In the genomic region with DNA sequence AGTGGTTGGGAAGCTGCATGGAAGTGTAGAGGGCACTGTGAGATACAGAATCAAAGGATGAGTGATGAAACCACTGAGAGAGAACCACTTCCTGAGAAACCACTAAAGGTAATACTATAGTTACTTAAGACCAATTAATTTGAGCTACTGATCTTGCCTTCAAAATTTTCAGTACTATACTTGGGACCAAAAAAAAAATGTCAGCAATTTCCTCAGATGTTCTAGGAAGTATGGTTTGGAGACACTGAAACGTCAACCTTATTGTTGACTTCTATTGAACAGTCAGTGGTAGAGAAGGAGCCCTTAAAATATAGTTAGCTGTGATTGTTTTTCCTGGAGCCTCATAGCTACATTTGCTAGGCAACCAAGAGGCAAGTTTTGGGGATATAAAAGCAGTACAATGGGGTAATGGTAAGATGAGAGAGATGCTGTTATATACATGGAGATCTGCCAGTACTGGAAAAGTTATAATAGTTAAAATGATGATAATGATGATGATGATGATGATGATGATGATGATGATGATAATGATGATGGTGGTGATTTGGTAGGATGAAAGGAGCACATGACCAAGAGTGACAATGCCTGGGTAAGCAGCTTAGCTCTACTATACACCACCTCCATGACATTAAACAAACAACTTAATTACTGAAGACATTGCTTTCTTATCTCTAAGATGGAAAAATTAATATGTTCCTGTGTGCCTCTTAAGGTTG, we compare ENCODE assay signal across 2 cellular contexts.
TF ChIP-seq lines count a peak whose summit lies in the region.

No MANE protein-coding gene starts in this region.

TF ChIP-seq in HepG2, 621 proteins besides CTCF, POLR2A, EP300 and RAD21:
- TF ChIP-seq MAFK (conservative IDR thresholded peaks at IDR 0.05 in 1 of 2, IDR thresholded peaks at IDR 0.05 in 1 of 2; ENCODE audit: low read length in 2 of 2) (peak; percentile 75 to 79), CREB1 (IDR thresholded peaks at IDR 0.05) (peak; percentile 93), CREB1 (CRISPR knock-in tag; IDR thresholded peaks at IDR 0.05) (no peak), ZNF75D (CRISPR knock-in tag; IDR thresholded peaks at IDR 0.05; ENCODE audit: borderline replicate concordance) (no peak), MAFF (IDR thresholded peaks at IDR 0.05; ENCODE audit: low read depth, low read length) (peak; percentile 53; the same call in 1 of the 2 replicates)
- TF ChIP-seq, protein P1, sequence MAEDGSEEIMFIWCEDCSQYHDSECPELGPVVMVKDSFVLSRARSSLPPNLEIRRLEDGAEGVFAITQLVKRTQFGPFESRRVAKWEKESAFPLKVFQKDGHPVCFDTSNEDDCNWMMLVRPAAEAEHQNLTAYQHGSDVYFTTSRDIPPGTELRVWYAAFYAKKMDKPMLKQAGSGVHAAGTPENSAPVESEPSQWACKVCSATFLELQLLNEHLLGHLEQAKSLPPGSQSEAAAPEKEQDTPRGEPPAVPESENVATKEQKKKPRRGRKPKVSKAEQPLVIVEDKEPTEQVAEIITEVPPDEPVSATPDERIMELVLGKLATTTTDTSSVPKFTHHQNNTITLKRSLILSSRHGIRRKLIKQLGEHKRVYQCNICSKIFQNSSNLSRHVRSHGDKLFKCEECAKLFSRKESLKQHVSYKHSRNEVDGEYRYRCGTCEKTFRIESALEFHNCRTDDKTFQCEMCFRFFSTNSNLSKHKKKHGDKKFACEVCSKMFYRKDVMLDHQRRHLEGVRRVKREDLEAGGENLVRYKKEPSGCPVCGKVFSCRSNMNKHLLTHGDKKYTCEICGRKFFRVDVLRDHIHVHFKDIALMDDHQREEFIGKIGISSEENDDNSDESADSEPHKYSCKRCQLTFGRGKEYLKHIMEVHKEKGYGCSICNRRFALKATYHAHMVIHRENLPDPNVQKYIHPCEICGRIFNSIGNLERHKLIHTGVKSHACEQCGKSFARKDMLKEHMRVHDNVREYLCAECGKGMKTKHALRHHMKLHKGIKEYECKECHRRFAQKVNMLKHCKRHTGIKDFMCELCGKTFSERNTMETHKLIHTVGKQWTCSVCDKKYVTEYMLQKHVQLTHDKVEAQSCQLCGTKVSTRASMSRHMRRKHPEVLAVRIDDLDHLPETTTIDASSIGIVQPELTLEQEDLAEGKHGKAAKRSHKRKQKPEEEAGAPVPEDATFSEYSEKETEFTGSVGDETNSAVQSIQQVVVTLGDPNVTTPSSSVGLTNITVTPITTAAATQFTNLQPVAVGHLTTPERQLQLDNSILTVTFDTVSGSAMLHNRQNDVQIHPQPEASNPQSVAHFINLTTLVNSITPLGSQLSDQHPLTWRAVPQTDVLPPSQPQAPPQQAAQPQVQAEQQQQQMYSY (CRISPR knock-in tag; IDR thresholded peaks at IDR 0.05): no peak

TF ChIP-seq in IMR-90, 13 proteins besides CTCF, POLR2A, EP300 and RAD21:
- TF ChIP-seq MAFK (IDR thresholded peaks at IDR 0.05; ENCODE audit: low read depth, low read length): peak; percentile 13; the same call in 1 of the 2 replicates
- no peak for TF ChIP-seq RCOR1 (IDR thresholded peaks at IDR 0.05; ENCODE audit: insufficient replicate concordance, low read length)
- TF ChIP-seq, protein P2, sequence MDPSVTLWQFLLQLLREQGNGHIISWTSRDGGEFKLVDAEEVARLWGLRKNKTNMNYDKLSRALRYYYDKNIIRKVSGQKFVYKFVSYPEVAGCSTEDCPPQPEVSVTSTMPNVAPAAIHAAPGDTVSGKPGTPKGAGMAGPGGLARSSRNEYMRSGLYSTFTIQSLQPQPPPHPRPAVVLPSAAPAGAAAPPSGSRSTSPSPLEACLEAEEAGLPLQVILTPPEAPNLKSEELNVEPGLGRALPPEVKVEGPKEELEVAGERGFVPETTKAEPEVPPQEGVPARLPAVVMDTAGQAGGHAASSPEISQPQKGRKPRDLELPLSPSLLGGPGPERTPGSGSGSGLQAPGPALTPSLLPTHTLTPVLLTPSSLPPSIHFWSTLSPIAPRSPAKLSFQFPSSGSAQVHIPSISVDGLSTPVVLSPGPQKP (IDR thresholded peaks at IDR 0.05; ENCODE audit: borderline replicate concordance, low read depth, low read length): no peak
